ENCODE assay signal across 28 cellular contexts in genomic region chr6:38055210-38055609, GRCh38.
"Had no signal": no experiment of that assay in that cellular context is flagged by ENCODE, and none has a peak within 500 bp of the region (broad histone marks: within the 10 kb centered on the region; RNA-seq: fewer than 3 reads in every experiment).

No MANE protein-coding gene starts in this region.

- H3K27me3 ChIP-seq: breast epithelium, heart right ventricle, left lung, ovary, suprapubic skin, tibial artery, upper lobe of right lung had no signal

- H3K4me3 Mint-ChIP-seq: activated CD4-positive, alpha-beta T cell treated with anti-CD3 and anti-CD28 coated beads for 36 hours; activated CD8-positive, alpha-beta memory T cell treated with anti-CD3 and anti-CD28 coated beads, Interleukin-2, amount 10 ng/mL, durations not matched to agents 7 days and 5 days; activated CD8-positive, alpha-beta T cell treated with anti-CD3 and anti-CD28 coated beads, Interleukin-2, amount 10 ng/mL, durations not matched to agents 7 days and 5 days; activated naive CD4-positive, alpha-beta T cell treated with anti-CD3 and anti-CD28 coated beads, Interleukin-2, amount 50 U/mL, for 24 hours; activated naive CD8-positive, alpha-beta T cell treated with anti-CD3 and anti-CD28 coated beads, Interleukin-2, amount 50 U/mL, for 24 hours; endodermal cell; nephron; T-helper 1 cell treated with Interleukin-12 subunit alpha and Interleukin-12 subunit beta and Interleukin-4 antibody, amounts not matched to agents 30 μg/mL and 1 μg/mL, for 36 hours had no signal

- H3K36me3 ChIP-seq: breast epithelium, heart right ventricle, left lung, lower lobe of right lung, ovary, suprapubic skin, tibial artery, upper lobe of right lung had no signal

- H3K27ac Mint-ChIP-seq: activated CD4-positive, alpha-beta T cell treated with anti-CD3 and anti-CD28 coated beads for 36 hours; activated CD8-positive, alpha-beta memory T cell treated with anti-CD3 and anti-CD28 coated beads, Interleukin-2, amount 10 ng/mL, durations not matched to agents 7 days and 5 days; activated CD8-positive, alpha-beta T cell treated with anti-CD3 and anti-CD28 coated beads, Interleukin-2, amount 10 ng/mL, durations not matched to agents 7 days and 5 days; activated naive CD8-positive, alpha-beta T cell treated with anti-CD3 and anti-CD28 coated beads, Interleukin-2, amount 50 U/mL, for 24 hours; activated T-helper 2 cell treated with anti-CD3 and anti-CD28 coated beads, Interferon-gamma antibody, Interleukin-2, Interleukin-4, amounts not matched to agents 10 μg/mL and 5 μg/mL and 100 μg/mL, durations not matched to agents 14 hours and 24 hours and 36 hours; endodermal cell; T-helper 1 cell treated with Interleukin-12 subunit alpha and Interleukin-12 subunit beta and Interleukin-4 antibody, amounts not matched to agents 30 μg/mL and 1 μg/mL, for 36 hours had no signal

- H3K27me3 Mint-ChIP-seq: activated CD4-positive, alpha-beta T cell treated with anti-CD3 and anti-CD28 coated beads for 36 hours; activated CD8-positive, alpha-beta memory T cell treated with anti-CD3 and anti-CD28 coated beads, Interleukin-2, amount 10 ng/mL, durations not matched to agents 7 days and 5 days; activated naive CD4-positive, alpha-beta T cell treated with anti-CD3 and anti-CD28 coated beads, Interleukin-2, amount 50 U/mL, for 24 hours; activated naive CD8-positive, alpha-beta T cell treated with anti-CD3 and anti-CD28 coated beads, Interleukin-2, amount 50 U/mL, for 24 hours had no signal

- DNase-seq: activated CD4-positive, alpha-beta T cell treated with anti-CD3 and anti-CD28 coated beads for 36 hours; activated CD4-positive, CD25-positive, alpha-beta regulatory T cell; activated CD8-positive, alpha-beta memory T cell treated with anti-CD3 and anti-CD28 coated beads, Interleukin-2, amount 10 ng/mL, durations not matched to agents 7 days and 5 days; activated CD8-positive, alpha-beta T cell treated with anti-CD3 and anti-CD28 coated beads, Interleukin-2, amount 10 ng/mL, durations not matched to agents 7 days and 5 days; activated naive CD8-positive, alpha-beta T cell treated with anti-CD3 and anti-CD28 coated beads, Interleukin-2, amount 50 U/mL, for 24 hours; activated T-cell treated with anti-CD3 and anti-CD28 coated beads, Interleukin-2, amount 50 U/mL, for 48 hours; amygdala; central memory CD4-positive, alpha-beta T cell; endodermal cell; foreskin melanocyte; heart right ventricle; left lung; lower lobe of right lung; mesenchymal stem cell; ovary; psoas muscle; stimulated activated CD4-positive, alpha-beta T cell treated with anti-CD3 and anti-CD28 coated beads, Interleukin-15, amount 100 ng/mL, for 24 hours; stimulated activated CD4-positive, alpha-beta T cell treated with anti-CD3 and anti-CD28 coated beads, Interleukin-2, amount 100 ng/mL, for 24 hours; stimulated activated naive CD4-positive, alpha-beta T cell; tibial artery; upper lobe of right lung had no signal

- H3K27ac ChIP-seq: breast epithelium, heart right ventricle, left lung, lower lobe of right lung, ovary, psoas muscle, suprapubic skin, tibial artery, upper lobe of right lung had no signal

- ATAC-seq: activated CD4-positive, alpha-beta T cell treated with anti-CD3 and anti-CD28 coated beads for 36 hours; activated CD8-positive, alpha-beta memory T cell treated with anti-CD3 and anti-CD28 coated beads, Interleukin-2, amount 10 ng/mL, durations not matched to agents 7 days and 5 days; activated CD8-positive, alpha-beta T cell treated with anti-CD3 and anti-CD28 coated beads, Interleukin-2, amount 10 ng/mL, durations not matched to agents 7 days and 5 days; activated naive CD8-positive, alpha-beta T cell treated with anti-CD3 and anti-CD28 coated beads, Interleukin-2, amount 50 U/mL, for 24 hours; esophagus mucosa; heart right ventricle; left lung; lower lobe of right lung; psoas muscle; upper lobe of right lung had no signal

- H3K9me3 ChIP-seq: breast epithelium, heart right ventricle, left lung, lower lobe of right lung, ovary, psoas muscle, suprapubic skin, tibial artery, upper lobe of right lung had no signal

- H3K4me3 ChIP-seq: breast epithelium, heart right ventricle, left lung, lower lobe of right lung, ovary, psoas muscle, suprapubic skin, tibial artery, upper lobe of right lung had no signal

- H3K4me1 ChIP-seq: breast epithelium, lower lobe of right lung, suprapubic skin, upper lobe of right lung had no signal
